In genomic region chr5:110716247-110717245, GRCh38 we compare ENCODE assay signal across 12 cellular contexts. TPM values are rescaled to one million over a fixed set of nuclear protein-coding genes. Genes with fewer than 3 reads are reported as not detected.
DNase-seq lines count a peak whose midpoint lies in the region; ATAC-seq and TF ChIP-seq lines count a peak whose summit lies in the region.
"Had no signal": no experiment of that assay in that cellular context is flagged by ENCODE, and none has a peak within 500 bp of the region (broad histone marks: within the 10 kb centered on the region; RNA-seq: fewer than 3 reads in every experiment).

No MANE protein-coding gene starts in this region.

- H3K27ac ChIP-seq in Karpas-422 (ENCODE audit: low read length), result no peak overlapping the region
- no peak overlapping the region for H3K27ac ChIP-seq in hepatocyte
- H3K27ac ChIP-seq: cardiac muscle cell, gastrocnemius medialis had no signal

- H3K9ac ChIP-seq in Karpas-422 (ENCODE audit: low read length), result no peak overlapping the region

- H2AFZ ChIP-seq in Karpas-422 (ENCODE audit: low read length), result no peak overlapping the region
- H2AFZ ChIP-seq in hepatocyte, result no peak overlapping the region

- H3K79me2 ChIP-seq in Karpas-422 (ENCODE audit: low read length), result no peaks in the 10 kb centered on the region
- H3K79me2 ChIP-seq in hepatocyte, result no peaks in the 10 kb centered on the region

- H3K4me1 ChIP-seq in Karpas-422 (ENCODE audit: low read length), result no peaks in the 10 kb centered on the region
- H3K4me1 ChIP-seq in hepatocyte (ENCODE audit: insufficient read depth), result no peaks in the 10 kb centered on the region
- H3K4me1 ChIP-seq: gastrocnemius medialis had no signal

- no peaks in the 10 kb centered on the region for H3K36me3 ChIP-seq in Karpas-422 (ENCODE audit: insufficient read depth, low read length)
- H3K36me3 ChIP-seq in hepatocyte (replicated peaks; ENCODE audit: insufficient read depth, low read depth), result no peaks in the 10 kb centered on the region
- H3K36me3 ChIP-seq: cardiac muscle cell, gastrocnemius medialis had no signal

- H3K9me3 ChIP-seq in Karpas-422 (ENCODE audit: low read length) (no peaks in the 10 kb centered on the region), hepatocyte (ENCODE audit: low read depth) (no peaks in the 10 kb centered on the region)
- H3K9me3 ChIP-seq: gastrocnemius medialis had no signal

- H3K4me2 ChIP-seq in Karpas-422 (ENCODE audit: low read depth, low read length, poor library complexity, severe bottlenecking), result no peak overlapping the region
- H3K4me2 ChIP-seq in hepatocyte, result no peak overlapping the region

- H3K4me3 ChIP-seq in choroid plexus epithelial cell (ENCODE audit: low read depth, low read length), result no peak overlapping the region
- no peak overlapping the region for H3K4me3 ChIP-seq in Karpas-422 (ENCODE audit: low read length)
- H3K4me3 ChIP-seq in hepatocyte, result no peak overlapping the region
- H3K4me3 ChIP-seq: cardiac muscle cell, gastrocnemius medialis had no signal

- H4K20me1 ChIP-seq in Karpas-422 (ENCODE audit: insufficient read depth, low read depth, low read length) (no peaks in the 10 kb centered on the region), hepatocyte (ENCODE audit: insufficient read depth, poor library complexity, severe bottlenecking) (no peaks in the 10 kb centered on the region)

- DNase-seq in choroid plexus epithelial cell (ENCODE audit: low read depth) (peak; percentile 6), Karpas-422 (no peak), hepatocyte (ENCODE audit: low spot score) (no peak), NCI-H510A (lab: John Stamatoyannopoulos, UW) (no peak)
- DNase-seq: gastrocnemius medialis; NCI-H510A treated with DMSO at 0.1 percent for 48 hours; stimulated activated naive CD4-positive, alpha-beta T cell had no signal

- 82% methylated on average over 5 of the region's 5 CpGs for WGBS in hepatocyte (ENCODE audit: low lambda C conversion rate, missing lambda C conversion rate)

- ATAC-seq in GM18517 (IDR thresholded peaks at IDR 0.05; ENCODE audit: unreplicated experiment) (peak; percentile 96), GM21529 (IDR thresholded peaks at IDR 0.05; ENCODE audit: unreplicated experiment) (peak; percentile 64), HG03342 (IDR thresholded peaks at IDR 0.05; ENCODE audit: unreplicated experiment) (peak; percentile 57), GM21526 (IDR thresholded peaks at IDR 0.05; ENCODE audit: low FRiP score, unreplicated experiment) (no peak)
- ATAC-seq: gastrocnemius medialis had no signal

- peak; percentile 7 for TF ChIP-seq CTCF in choroid plexus epithelial cell (conservative IDR thresholded peaks at IDR 0.05; ENCODE audit: low read depth, low read length)
- TF ChIP-seq CTCF in hepatocyte (IDR thresholded peaks at IDR 0.05; ENCODE audit: poor library complexity), result no peak

- H3K27me3 ChIP-seq in Karpas-422 (ENCODE audit: low read length) (no peaks in the 10 kb centered on the region), hepatocyte (no peaks in the 10 kb centered on the region)
- H3K27me3 ChIP-seq: cardiac muscle cell, gastrocnemius medialis had no signal

- no peaks in the 10 kb centered on the region for H3K9me2 ChIP-seq in Karpas-422 (replicated peaks; ENCODE audit: insufficient read depth, low read length)
- H3K9me2 ChIP-seq in hepatocyte (replicated peaks; ENCODE audit: insufficient read depth), result no peaks in the 10 kb centered on the region

RNA-seq across cellular contexts. Expression of gene TMEM232, which starts 9.9 kb away (rescaled TPM):
- 4.2 and 4.3 TPM in 2 replicates for total RNA-seq in Karpas-422 (2014; rRNA removed; shearing (Covaris generic); ENCODE audit: low replicate concordance)
- total RNA-seq in hepatocyte, result 2.4 TPM in 2 replicates
- 1.3 and 2.8 TPM in 2 replicates for polyA plus RNA-seq in hepatocyte

RNA-seq across cellular contexts. Expression of gene SLC25A46, which starts 22.3 kb away (rescaled TPM):
- total RNA-seq in Karpas-422 (2014; rRNA removed; shearing (Covaris generic); ENCODE audit: low replicate concordance), result 64.9 and 121 TPM in 2 replicates
- total RNA-seq in hepatocyte, result 65.9 and 76.2 TPM in 2 replicates
- 16.5 and 27.3 TPM in 2 replicates for polyA plus RNA-seq in hepatocyte
